Comparison of ENCODE assay signal across 8 cellular contexts in the genomic region with DNA sequence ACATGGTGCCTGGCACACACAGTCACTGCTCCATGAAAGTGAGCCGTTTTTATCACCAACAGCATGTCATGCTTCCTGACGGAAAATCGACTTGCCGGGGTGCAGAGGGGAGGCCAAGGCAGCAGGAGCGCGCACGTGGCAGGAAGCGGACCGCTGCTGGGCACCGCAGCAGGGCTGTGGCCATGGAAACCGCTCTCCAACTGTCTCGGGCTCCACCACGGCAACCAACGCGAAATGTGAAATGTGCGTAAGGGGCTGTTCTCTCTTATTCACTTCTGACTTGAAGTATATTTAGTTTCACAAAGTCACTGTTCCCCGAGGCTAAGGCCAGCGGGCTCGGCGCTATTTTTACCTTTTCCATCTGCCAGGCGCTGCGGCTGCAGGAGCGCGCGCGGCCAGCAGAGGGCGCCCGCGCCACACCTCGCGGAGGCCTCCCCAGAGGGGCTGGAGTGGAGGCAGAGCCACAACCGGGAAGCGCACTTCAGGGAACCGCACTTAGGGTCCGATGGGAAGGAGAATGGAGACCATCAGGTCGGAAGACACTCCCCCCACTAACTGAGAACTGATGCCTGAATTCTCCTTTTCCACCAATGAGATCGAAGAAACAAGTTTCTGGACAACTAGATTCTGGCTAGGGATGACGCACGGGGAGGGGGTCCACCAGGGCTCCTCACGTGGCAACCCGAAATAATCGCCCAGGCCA. TPM values are rescaled to one million over a fixed set of nuclear protein-coding genes. Genes with fewer than 3 reads are reported as not detected.
DNase-seq lines count a peak whose midpoint lies in the region; ATAC-seq and TF ChIP-seq lines count a peak whose summit lies in the region.

No MANE protein-coding gene starts in this region.

- H3K27me3 ChIP-seq in KMS-11 (ENCODE audit: insufficient read depth, low read depth): no peaks in the 10 kb centered on the region
- no peaks in the 10 kb centered on the region for H3K27me3 ChIP-seq in right lobe of liver

- intact Hi-C loops in right lobe of liver (cut with DNase I): no loop called here

- H3K27ac ChIP-seq in KMS-11: no peak overlapping the region
- H3K27ac ChIP-seq in right lobe of liver: no peak overlapping the region

- no peak for TF ChIP-seq POLR2A in right lobe of liver (IDR thresholded peaks at IDR 0.05)

- in situ Hi-C loops in Caki2 (cut with HindIII; ENCODE audit: low pct_unique_long_range_greater_than_20kb, low sequenced_read_pairs): no loop called here

- H3K9ac ChIP-seq in KMS-11: no peak overlapping the region

- WGBS in right lobe of liver (ENCODE audit: insufficient coverage, low coverage, low lambda C conversion rate, missing lambda C conversion rate): 42% methylated on average over 26 of the region's 42 CpGs

- H3K4me3 ChIP-seq in KMS-11 (IDR thresholded peaks at IDR 0.05; ENCODE audit: insufficient read depth, low read depth, low read length): no peak overlapping the region
- H3K4me3 ChIP-seq in right lobe of liver: no peak overlapping the region

- peak; percentile 83 to 91 (median 88) for ATAC-seq in right lobe of liver
- no peak for ATAC-seq in HG02884 (IDR thresholded peaks at IDR 0.05; ENCODE audit: unreplicated experiment)
- no peak for ATAC-seq in GM21381 (IDR thresholded peaks at IDR 0.05; ENCODE audit: unreplicated experiment)

- TF ChIP-seq CTCF in KMS-11 (conservative IDR thresholded peaks at IDR 0.05; ENCODE audit: low read depth, low read length) (peak; percentile 76), right lobe of liver (IDR thresholded peaks at IDR 0.05) (peak; percentile 91 to 99 (median 98))

- peaks cover 20% of the 10 kb centered on the region; the same call in 1 of the 2 replicates for H3K36me3 ChIP-seq in KMS-11 (ENCODE audit: insufficient read depth)
- peaks cover 0 to 85% (median 26%) of the 10 kb centered on the region in 4 donors for H3K36me3 ChIP-seq in right lobe of liver

- peaks cover 3% of the 10 kb centered on the region; the same call in 1 of the 2 replicates for H3K79me2 ChIP-seq in KMS-11 (ENCODE audit: insufficient read depth, low read depth)

- H3K4me2 ChIP-seq in KMS-11: no peak overlapping the region

- H3K4me1 ChIP-seq in KMS-11 (ENCODE audit: low read depth, poor library complexity, severe bottlenecking) (no peaks in the 10 kb centered on the region), right lobe of liver (no peaks in the 10 kb centered on the region)

- DNase-seq in Caki2 (ENCODE audit: low read depth): peak; percentile 21
- DNase-seq in activated CD4-positive, alpha-beta T cell treated with anti-CD3 and anti-CD28 coated beads, Interleukin-2, amount 50 U/mL, for 24 hours (ENCODE audit: low read depth in 1 of 2, low spot score in 1 of 2): peak; percentile 40 to 56
- peak; percentile 83 for DNase-seq in ecto neural progenitor cell (ENCODE audit: low spot score)
- DNase-seq in right lobe of liver: peak; percentile 60 to 72 (median 66)
- DNase-seq in stimulated activated CD8-positive, alpha-beta memory T cell treated with anti-CD3 and anti-CD28 coated beads, Interleukin-12 subunit alpha, Interleukin-12 subunit beta, amount 100 ng/mL, for 1 hour (ENCODE audit: low read depth): peak; percentile 50

- H3K9me3 ChIP-seq in right lobe of liver: no peaks in the 10 kb centered on the region

- H4K20me1 ChIP-seq in KMS-11 (ENCODE audit: insufficient read depth): no peaks in the 10 kb centered on the region

- H2AFZ ChIP-seq in KMS-11 (ENCODE audit: low read depth): no peak overlapping the region

RNA-seq across cellular contexts. Expression of a gene that starts 19.7 kb away (rescaled TPM):
- total RNA-seq in Caki2 (2014; rRNA removed; shearing (Covaris generic); ENCODE audit: low replicate concordance): 141 and 145 TPM in 2 replicates
- total RNA-seq in right lobe of liver: 10 to 100 TPM in 4 of 6 experiments, 1 to 10 TPM in 2; 7.7 to 15.6 (median 11.6) TPM

RNA-seq across cellular contexts. Expression of a gene that starts 47.8 kb away (rescaled TPM):
- total RNA-seq in Caki2 (2014; rRNA removed; shearing (Covaris generic); ENCODE audit: low replicate concordance): not detected in 2 replicates
- total RNA-seq in right lobe of liver: not detected

Comparison
In these comparisons a context has a peak if more than half of its experiments do, and no peak if none do; other contexts are left out.
1. DNase-seq: peak in every context shown above with its lines; median percentile 83 in ecto neural progenitor cell; 66 in right lobe of liver; 50 in stimulated activated CD8-positive, alpha-beta memory T cell treated with anti-CD3 and anti-CD28 coated beads, Interleukin-12 subunit alpha, Interleukin-12 subunit beta, amount 100 ng/mL, for 1 hour; 48 in activated CD4-positive, alpha-beta T cell treated with anti-CD3 and anti-CD28 coated beads, Interleukin-2, amount 50 U/mL, for 24 hours; 21 in Caki2.
2. ATAC-seq: peak in right lobe of liver (4 of 4); none in HG02884 (single experiment) and GM21381 (single experiment).